ENCODE assay signal across 18 cellular contexts in the genomic region with DNA sequence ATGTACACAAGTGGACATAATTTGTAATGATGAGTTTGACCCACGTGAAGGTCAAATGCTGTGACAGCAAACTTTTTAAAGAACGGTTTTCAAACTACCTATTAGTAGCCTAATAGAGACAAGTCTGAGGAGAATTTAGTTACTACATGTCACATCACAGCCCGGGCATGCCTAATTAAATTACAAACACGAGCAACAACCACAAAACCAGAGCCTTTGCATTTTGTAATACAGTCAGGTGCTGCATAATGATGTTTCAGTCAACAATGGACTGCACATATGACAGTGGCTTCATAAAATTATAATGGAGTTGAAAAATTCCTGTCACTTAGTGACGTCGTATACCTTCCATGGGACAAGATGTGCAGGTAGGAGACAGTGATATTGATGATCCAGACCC.
DNase-seq lines count a peak whose midpoint lies in the region; ATAC-seq and TF ChIP-seq lines count a peak whose summit lies in the region.
"Had no signal": no experiment of that assay in that cellular context is flagged by ENCODE, and none has a peak within 500 bp of the region (broad histone marks: within the 10 kb centered on the region; RNA-seq: fewer than 3 reads in every experiment).

No MANE protein-coding gene starts in this region.

- H3K4me3 ChIP-seq in mammary epithelial cell (replicated peaks in 1 of 3; ENCODE audit: insufficient read depth in 1 of 3, low read depth in 2 of 3, low read length in 3 of 3) (no peak overlapping the region), breast epithelium (no peak overlapping the region)
- H3K4me3 ChIP-seq: GM23338 had no signal

- H3K79me2 ChIP-seq in mammary epithelial cell (ENCODE audit: insufficient read depth, low read length): no peaks in the 10 kb centered on the region

- ATAC-seq in foreskin keratinocyte: no peak
- no peak for ATAC-seq in HG03159 (IDR thresholded peaks at IDR 0.05; ENCODE audit: unreplicated experiment)
- ATAC-seq: GM23338 had no signal

- H3K9me3 ChIP-seq in mammary epithelial cell (replicated peaks; ENCODE audit: insufficient read depth, low read length): no peaks in the 10 kb centered on the region
- no peaks in the 10 kb centered on the region for H3K9me3 ChIP-seq in breast epithelium
- H3K9me3 ChIP-seq: BE2C had no signal

- CTCF ChIA-PET in mammary epithelial cell (lab: Charles Lee; ENCODE audit: low non-redundant PET): no interaction called here

- TF ChIP-seq CTCF in mammary epithelial cell (conservative IDR thresholded peaks at IDR 0.05 in 1 of 2, IDR thresholded peaks at IDR 0.05 in 1 of 2; ENCODE audit: extremely low read depth in 1 of 2, insufficient read depth in 1 of 2, low read depth in 1 of 2, low read length in 2 of 2) (no peak), breast epithelium (IDR thresholded peaks at IDR 0.05) (no peak), foreskin keratinocyte (conservative IDR thresholded peaks at IDR 0.05) (no peak)

- no peak overlapping the region for H3K4me2 ChIP-seq in mammary epithelial cell (ENCODE audit: insufficient read depth, low read depth, low read length)
- H3K4me2 ChIP-seq: GM23338 had no signal

- H3K36me3 ChIP-seq in mammary epithelial cell (ENCODE audit: insufficient read depth, low read length) (no peaks in the 10 kb centered on the region), breast epithelium (no peaks in the 10 kb centered on the region)
- H3K36me3 ChIP-seq: BE2C had no signal

- no peak overlapping the region for H3K9ac ChIP-seq in mammary epithelial cell (ENCODE audit: insufficient read depth, low read length)

- intact Hi-C loops in mammary epithelial cell (cut with micrococcal nuclease) (no loop called here), breast epithelium (cut with DNase I; ENCODE audit: low total_unique reads) (no loop called here)

- dilution Hi-C loops in mammary epithelial cell (cut with HindIII; ENCODE audit: low sequenced_read_pairs): loop anchor here (5.0 kb wide), 1 partner anchor 50 kb away; no protein-coding TSS in a partner anchor

- no peak overlapping the region for H2AFZ ChIP-seq in mammary epithelial cell (ENCODE audit: low read depth, low read length)
- H2AFZ ChIP-seq: GM23338 had no signal

- no peak for TF ChIP-seq POLR2A in breast epithelium (IDR thresholded peaks at IDR 0.05)

- DNase-seq in mammary epithelial cell: peak; percentile 47
- DNase-seq in breast epithelium (ENCODE audit: low spot score in 2 of 2): no peak
- peak; percentile 75 for DNase-seq in NCI-H526 treated with DMSO at 0.1 percent for 48 hours (lab: John Stamatoyannopoulos, UW)
- peak; percentile 30 to 46 for DNase-seq in foreskin keratinocyte
- no peak for DNase-seq in NCI-H1930 (lab: John Stamatoyannopoulos, UW)
- DNase-seq in T1000 (lab: John Stamatoyannopoulos, UW): no peak
- DNase-seq: BE2C; C1 segment of cervical spinal cord; CD4-positive, CD25-positive, alpha-beta regulatory T cell; CD8-positive, alpha-beta memory T cell; COR-L47; DMS 273 treated with DMSO at 0.1 percent for 48 hours; DND-41; EL; HCEC 1CT had no signal

- 42% methylated on average over 6 of the region's 6 CpGs for WGBS in mammary epithelial cell (ENCODE audit: low coverage, missing lambda C conversion rate)

- in situ Hi-C loops in mammary epithelial cell (cut with MboI; ENCODE audit: low sequenced_read_pairs in 2 of 2): no loop called here

- H3K4me1 ChIP-seq in mammary epithelial cell (ENCODE audit: insufficient read depth, low read length) (peaks cover 9% of the 10 kb centered on the region), breast epithelium (no peaks in the 10 kb centered on the region), foreskin keratinocyte (peaks cover 8% of the 10 kb centered on the region)
- H3K4me1 ChIP-seq: BE2C had no signal

- no peaks in the 10 kb centered on the region for H4K20me1 ChIP-seq in mammary epithelial cell (ENCODE audit: insufficient read depth, low read length)

- H3K27ac ChIP-seq in mammary epithelial cell (ENCODE audit: insufficient read depth, low read depth, low read length) (no peak overlapping the region), breast epithelium (no peak overlapping the region), foreskin keratinocyte (no peak overlapping the region)
- H3K27ac ChIP-seq: HL-60 had no signal

- H3K27me3 ChIP-seq in mammary epithelial cell (ENCODE audit: insufficient read depth, low read length) (no peaks in the 10 kb centered on the region), breast epithelium (no peaks in the 10 kb centered on the region), foreskin keratinocyte (no peaks in the 10 kb centered on the region)

- BruUV-seq in mammary epithelial cell (replicated peaks; lab: Mats Ljungman, UMichigan): no TSS peak

Comparison
In these comparisons a context has a peak if more than half of its experiments do, and no peak if none do; other contexts are left out.
1. DNase-seq: peak in mammary epithelial cell (single experiment), NCI-H526 treated with DMSO at 0.1 percent for 48 hours (single experiment) and foreskin keratinocyte (2 of 2); none in breast epithelium (0 of 2), NCI-H1930 (0 of 2) and T1000 (single experiment).